8 cellular contexts compared by ENCODE assay signal in the genomic region with DNA sequence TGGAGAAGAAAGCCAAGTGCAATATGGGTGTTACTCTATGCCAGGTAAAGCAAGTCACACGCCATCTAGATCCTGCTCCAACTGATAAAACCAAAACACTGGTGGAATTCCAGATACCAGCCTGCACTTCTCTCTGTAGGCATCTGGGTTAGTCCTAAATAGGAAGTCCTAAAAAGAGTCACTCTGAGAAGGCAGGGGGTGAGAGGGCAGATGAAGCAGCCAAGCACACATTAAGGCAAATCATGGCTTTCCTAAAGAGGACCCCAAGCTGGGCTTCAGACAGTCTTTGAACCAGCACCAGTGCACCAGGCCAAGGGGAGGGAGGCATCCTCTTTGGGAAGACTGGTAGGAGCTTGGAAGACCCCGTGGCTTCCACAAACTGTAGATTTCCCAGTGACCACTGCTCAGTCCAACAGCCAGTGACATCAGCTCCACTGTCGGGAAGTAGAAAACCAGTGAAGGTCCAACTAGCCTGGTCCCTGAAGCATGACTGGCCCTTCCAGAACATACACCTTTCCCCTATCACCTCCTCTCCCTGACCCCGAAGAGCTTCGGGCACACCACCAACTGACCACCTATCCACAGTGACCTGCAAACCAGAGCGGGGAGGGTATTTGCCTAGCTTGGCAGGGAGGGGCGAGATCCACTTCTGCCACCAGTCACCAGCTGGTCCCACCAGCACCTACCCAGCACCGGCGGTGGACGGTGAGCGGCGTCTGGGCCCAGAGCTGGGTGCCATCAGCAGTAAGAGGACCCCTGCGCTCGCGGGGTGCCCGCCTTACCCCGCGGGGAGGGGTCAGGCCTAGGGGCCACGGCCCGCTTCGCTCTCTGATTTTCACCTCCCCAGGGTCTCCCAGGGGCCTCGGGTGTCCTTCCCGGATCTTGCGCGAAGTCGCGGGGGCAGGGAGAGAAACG. TPM values are rescaled to one million over a fixed set of nuclear protein-coding genes. Genes with fewer than 3 reads are reported as not detected.
DNase-seq lines count a peak whose midpoint lies in the region; ATAC-seq and TF ChIP-seq lines count a peak whose summit lies in the region.

No MANE protein-coding gene starts in this region.

- H3K27me3 Mint-ChIP-seq in activated CD4-positive, alpha-beta memory T cell treated with anti-CD3 and anti-CD28 coated beads, Interleukin-2, amount 10 ng/mL, durations not matched to agents 7 days and 5 days, result peaks cover 3% of the 10 kb centered on the region

- peaks cover 33% of the 10 kb centered on the region for H3K36me3 Mint-ChIP-seq in activated CD4-positive, alpha-beta memory T cell treated with anti-CD3 and anti-CD28 coated beads, Interleukin-2, amount 10 ng/mL, durations not matched to agents 7 days and 5 days (ENCODE audit: low read depth)

- POLR2A ChIA-PET in activated CD4-positive, alpha-beta memory T cell treated with anti-CD3 and anti-CD28 coated beads, Interleukin-2, amount 10 ng/mL, durations not matched to agents 7 days and 5 days (lab: Charles Lee), result interaction anchor here (0.6 to 3.1 kb wide), 11 partner anchors 9 to 266 kb away, joined by 3 to 60 read pairs (median 9); partner anchors contain the start of gene ZC3H7A

- peaks cover 30% of the 10 kb centered on the region for H3K27me3 ChIP-seq in DND-41 (ENCODE audit: insufficient read depth, low read length, poor library complexity)

- no peak for ATAC-seq in DND-41 (ENCODE audit: insufficient read depth, low read depth)
- peak; percentile 10 for ATAC-seq in HG03045 (IDR thresholded peaks at IDR 0.05; ENCODE audit: unreplicated experiment)
- ATAC-seq in omental fat pad (ENCODE audit: low FRiP score), result peak; percentile 18
- ATAC-seq in HG03139 (IDR thresholded peaks at IDR 0.05; ENCODE audit: unreplicated experiment), result no peak

- H3K9me3 Mint-ChIP-seq in activated CD4-positive, alpha-beta memory T cell treated with anti-CD3 and anti-CD28 coated beads, Interleukin-2, amount 10 ng/mL, durations not matched to agents 7 days and 5 days, result no peaks in the 10 kb centered on the region

- H3K4me1 ChIP-seq in DND-41 (ENCODE audit: insufficient read depth, low read length), result peaks cover 31% of the 10 kb centered on the region

- no peaks in the 10 kb centered on the region for H3K9me3 ChIP-seq in DND-41 (ENCODE audit: insufficient read depth, low read length, severe bottlenecking)

- H3K9ac ChIP-seq in DND-41 (ENCODE audit: low read depth, low read length), result peak overlapping the region; percentile 59; the same call in 1 of the 2 replicates

- H4K20me1 ChIP-seq in DND-41 (ENCODE audit: insufficient read depth, low read length), result no peaks in the 10 kb centered on the region; the same call in 1 of the 2 replicates

- no peaks in the 10 kb centered on the region for H3K79me2 ChIP-seq in DND-41 (ENCODE audit: insufficient read depth, low read length)

- H3K4me1 Mint-ChIP-seq in activated CD4-positive, alpha-beta memory T cell treated with anti-CD3 and anti-CD28 coated beads, Interleukin-2, amount 10 ng/mL, durations not matched to agents 7 days and 5 days, result peaks cover 50% of the 10 kb centered on the region

- peak overlapping the region; percentile 61; the same call in 1 of the 2 replicates for H2AFZ ChIP-seq in DND-41 (ENCODE audit: low read depth, low read length)

- no peak overlapping the region for H3K27ac ChIP-seq in DND-41 (ENCODE audit: low read length)

- CTCF ChIA-PET in activated CD4-positive, alpha-beta memory T cell treated with anti-CD3 and anti-CD28 coated beads, Interleukin-2, amount 10 ng/mL, durations not matched to agents 7 days and 5 days (lab: Charles Lee), result interaction anchor here (1.0 to 1.4 kb wide), 4 partner anchors 22 to 330 kb away, joined by 3 to 4 read pairs (median 3); partner anchors contain the start of gene SOCS1

- peak overlapping the region; percentile 22 to 61; a peak in 3 of 4 replicates for H3K4me3 ChIP-seq in DND-41 (ENCODE audit: low read depth in 1 of 2, low read length in 2 of 2)
- H3K4me3 ChIP-seq in fibroblast of mammary gland (ENCODE audit: control insufficient read depth, low read depth, low read length), result peak overlapping the region; percentile 56

- H3K36me3 ChIP-seq in DND-41 (ENCODE audit: insufficient read depth, low read length), result no peaks in the 10 kb centered on the region

- H3K4me2 ChIP-seq in DND-41 (ENCODE audit: insufficient read depth, low read length), result peak overlapping the region; percentile 73

- TF ChIP-seq CTCF in DND-41 (IDR thresholded peaks at IDR 0.05; ENCODE audit: borderline replicate concordance, extremely low read depth, low read length, poor library complexity, severe bottlenecking) (no peak), fibroblast of mammary gland (conservative IDR thresholded peaks at IDR 0.05; ENCODE audit: control insufficient read depth, insufficient read depth, low read depth, low read length) (no peak), omental fat pad (IDR thresholded peaks at IDR 0.05) (no peak)

- H3K4me3 Mint-ChIP-seq in activated CD4-positive, alpha-beta memory T cell treated with anti-CD3 and anti-CD28 coated beads, Interleukin-2, amount 10 ng/mL, durations not matched to agents 7 days and 5 days, result peak overlapping the region; percentile 96

- H3K27ac Mint-ChIP-seq in activated CD4-positive, alpha-beta memory T cell treated with anti-CD3 and anti-CD28 coated beads, Interleukin-2, amount 10 ng/mL, durations not matched to agents 7 days and 5 days, result peak overlapping the region; percentile 88

- DNase-seq in DND-41 (no peak), fibroblast of mammary gland (ENCODE audit: low read depth) (no peak), omental fat pad (ENCODE audit: low spot score) (no peak), A172 (ENCODE audit: low spot score) (no peak)
- DNase-seq in activated CD4-positive, alpha-beta memory T cell treated with anti-CD3 and anti-CD28 coated beads, Interleukin-2, amount 10 ng/mL, durations not matched to agents 7 days and 5 days, result peak; percentile 38
- no peak for DNase-seq in effector CD4-positive, alpha-beta T cell

RNA-seq across cellular contexts. Expression of gene LITAF, which starts 1.0 kb away (rescaled TPM):
- 100 to 1,000 TPM; 149 to 157 TPM for total RNA-seq in activated CD4-positive, alpha-beta memory T cell treated with anti-CD3 and anti-CD28 coated beads, Interleukin-2, amount 10 ng/mL, durations not matched to agents 7 days and 5 days
- total RNA-seq in omental fat pad, result 100 to 1,000 TPM in 2 of 4 donors, 10 to 100 TPM in 2; 69.8 to 196 (median 103) TPM
- 30.1 and 38.4 TPM in 2 replicates for total RNA-seq in A172 (2014; rRNA removed; shearing (Covaris generic))

Comparison
In these comparisons a context has a peak if more than half of its experiments do, and no peak if none do; other contexts are left out.
1. ATAC-seq: peak in HG03045 (single experiment) and omental fat pad (single experiment); none in DND-41 (single experiment) and HG03139 (single experiment).